In genomic region chr6:150392452-150393220, GRCh38 we compare ENCODE assay signal across 19 cellular contexts. TPM values are rescaled to one million over a fixed set of nuclear protein-coding genes. Genes with fewer than 3 reads are reported as not detected.
DNase-seq lines count a peak whose midpoint lies in the region; ATAC-seq and TF ChIP-seq lines count a peak whose summit lies in the region.
"Had no signal": no experiment of that assay in that cellular context is flagged by ENCODE, and none has a peak within 500 bp of the region (broad histone marks: within the 10 kb centered on the region; RNA-seq: fewer than 3 reads in every experiment).

No MANE protein-coding gene starts in this region.

- no peaks in the 10 kb centered on the region for H3K79me2 ChIP-seq in PC-3 (ENCODE audit: low read length)

- peak overlapping the region; percentile 22; the same call in 1 of the 2 replicates for H2AFZ ChIP-seq in PC-3 (ENCODE audit: low read length)

- peak; percentile 55 for ATAC-seq in PC-3
- peak; percentile 49 for ATAC-seq in left lobe of liver
- ATAC-seq in GM18870 (IDR thresholded peaks at IDR 0.05; ENCODE audit: unreplicated experiment) = no peak
- ATAC-seq in SK-N-SH treated with all-trans-retinoic acid at 6 μM for 48 hours = no peak
- ATAC-seq: Right ventricle myocardium inferior had no signal

- TF ChIP-seq POLR2A in thyroid gland (IDR thresholded peaks at IDR 0.05) = no peak

- H3K9me3 ChIP-seq in Caco-2 (no peaks in the 10 kb centered on the region), PC-3 (ENCODE audit: low read length) (no peaks in the 10 kb centered on the region), thyroid gland (no peaks in the 10 kb centered on the region)

- no peak overlapping the region for H3K4me3 Mint-ChIP-seq in Caco-2 (ENCODE audit: unreplicated experiment)
- H3K4me3 Mint-ChIP-seq: CD4-positive, alpha-beta memory T cell; H9; IgD-negative memory B cell had no signal

- H3K27ac Mint-ChIP-seq in Caco-2 (ENCODE audit: unreplicated experiment) = peak overlapping the region; percentile 48
- H3K27ac Mint-ChIP-seq: IgD-negative memory B cell had no signal

- H3K27ac ChIP-seq in PC-3 (ENCODE audit: low read length) = peak overlapping the region; percentile 58
- peak overlapping the region; percentile 79 to 92 (median 90) for H3K27ac ChIP-seq in thyroid gland
- H3K27ac ChIP-seq: SK-N-MC had no signal

- H3K4me2 ChIP-seq in PC-3 (ENCODE audit: low read length) = peak overlapping the region; percentile 52

- no TSS peak for BruUV-seq in Caco-2 (replicated peaks; lab: Mats Ljungman, UMichigan)
- no TSS peak for BruUV-seq in PC-3 (replicated peaks; lab: Mats Ljungman, UMichigan)

- H3K4me1 ChIP-seq in Caco-2 = no peaks in the 10 kb centered on the region
- peaks cover 14% of the 10 kb centered on the region for H3K4me1 ChIP-seq in PC-3 (ENCODE audit: insufficient read depth, low read length)
- peaks cover 43 to 60% of the 10 kb centered on the region in 2 donors for H3K4me1 ChIP-seq in thyroid gland

- TF ChIP-seq CTCF in Caco-2 (IDR thresholded peaks at IDR 0.05; ENCODE audit: insufficient read depth in 1 of 2, low read depth in 1 of 2, low read length in 1 of 2, severe bottlenecking in 1 of 2, unreplicated experiment in 1 of 2) (no peak), PC-3 (conservative IDR thresholded peaks at IDR 0.05; ENCODE audit: low read depth, low read length) (no peak), thyroid gland (IDR thresholded peaks at IDR 0.05) (no peak)

- no peaks in the 10 kb centered on the region for H3F3A ChIP-seq in PC-3 (ENCODE audit: low read length, unreplicated experiment)

- no peaks in the 10 kb centered on the region for H3K4me1 Mint-ChIP-seq in Caco-2 (ENCODE audit: low read depth, unreplicated experiment)

- POLR2A ChIA-PET in Caco-2 (lab: Charles Lee) (no interaction called here), PC-3 (lab: Charles Lee; ENCODE audit: unreplicated experiment) (no interaction called here)

- H3K27me3 ChIP-seq in Caco-2 (replicated peaks; ENCODE audit: control insufficient read depth, insufficient read depth, low read length) (no peaks in the 10 kb centered on the region), PC-3 (ENCODE audit: low read length) (no peaks in the 10 kb centered on the region), thyroid gland (no peaks in the 10 kb centered on the region)

- no peaks in the 10 kb centered on the region for H3K36me3 ChIP-seq in Caco-2 (ENCODE audit: control insufficient read depth, insufficient read depth, low read length)
- H3K36me3 ChIP-seq in PC-3 (ENCODE audit: low read depth, low read length) = no peaks in the 10 kb centered on the region
- H3K36me3 ChIP-seq in thyroid gland = peaks cover 0 to 4% of the 10 kb centered on the region in 2 donors

- H3K9me2 ChIP-seq in PC-3 (replicated peaks; ENCODE audit: low read length) = no peaks in the 10 kb centered on the region

- no peaks in the 10 kb centered on the region for H4K20me1 ChIP-seq in PC-3 (ENCODE audit: low read length)

- CTCF ChIA-PET in Caco-2 (lab: Charles Lee) (no interaction called here), PC-3 (lab: Charles Lee) (no interaction called here)

- H3K27me3 Mint-ChIP-seq in Caco-2 (ENCODE audit: insufficient read depth, unreplicated experiment) = no peaks in the 10 kb centered on the region

- H3K36me3 Mint-ChIP-seq in Caco-2 (ENCODE audit: insufficient read depth, unreplicated experiment) = no peaks in the 10 kb centered on the region
- H3K36me3 Mint-ChIP-seq: CD4-positive, alpha-beta memory T cell; IgD-negative memory B cell had no signal

- WGBS in thyroid gland, 2 donors = 84 to 88% methylated on average over 12 of the region's 12 CpGs

- H3K9me3 Mint-ChIP-seq in Caco-2 (ENCODE audit: unreplicated experiment) = no peaks in the 10 kb centered on the region
- H3K9me3 Mint-ChIP-seq: CD4-positive, alpha-beta memory T cell; H9; IgD-negative memory B cell had no signal

- intact Hi-C loops in Caco-2 (cut with micrococcal nuclease; ENCODE audit: unreplicated experiment) (no loop called here), PC-3 (cut with micrococcal nuclease) (loop anchor here (5.0 kb wide), 2 partner anchors 55 to 310 kb away; no protein-coding TSS in a partner anchor), thyroid gland (cut with DNase I) (no loop called here)

- H3K9ac ChIP-seq in PC-3 (ENCODE audit: low read length) = no peak overlapping the region

- H3K4me3 ChIP-seq in Caco-2 (ENCODE audit: low read depth, low read length) (no peak overlapping the region), PC-3 (ENCODE audit: low read length) (no peak overlapping the region), thyroid gland (replicated peaks in 1 of 3) (no peak overlapping the region)
- H3K4me3 ChIP-seq: SK-N-MC had no signal

- DNase-seq in Caco-2 (no peak), PC-3 (peak; percentile 59), left lobe of liver (ENCODE audit: low spot score) (no peak), thyroid gland (no peak), HUDEP-2 (lab: John Stamatoyannopoulos, UW; ENCODE audit: unreplicated experiment in 76 of 76) (no peak)
- DNase-seq: Calu3; CD4-positive, alpha-beta memory T cell; H9; Kasumi-1; MM.1S; NCI-H1092; NCI-H146; NCI-H2081 treated with DMSO at 0.1 percent for 48 hours had no signal

TF ChIP-seq in SK-N-SH treated with all-trans-retinoic acid at 6 μM for 48 hours, 23 proteins besides CTCF, POLR2A, EP300 and RAD21 (continues in another document):
- TF ChIP-seq CSRNP3 (CRISPR knock-in tag; IDR thresholded peaks at IDR 0.05) = no peak
- no peak for TF ChIP-seq ARNTL (CRISPR knock-in tag; IDR thresholded peaks at IDR 0.05; ENCODE audit: borderline replicate concordance, low read depth)
- no peak for TF ChIP-seq ZNF70 (CRISPR knock-in tag; IDR thresholded peaks at IDR 0.05)
- no peak for TF ChIP-seq CSDC2 (CRISPR knock-in tag; IDR thresholded peaks at IDR 0.05)
- no peak for TF ChIP-seq ZFP30 (CRISPR knock-in tag; IDR thresholded peaks at IDR 0.05)
- TF ChIP-seq TCF4 (CRISPR knock-in tag; IDR thresholded peaks at IDR 0.05; ENCODE audit: borderline replicate concordance) = no peak
- no peak for TF ChIP-seq PATZ1 (CRISPR knock-in tag; IDR thresholded peaks at IDR 0.05; ENCODE audit: borderline replicate concordance)
- no peak for TF ChIP-seq TSHZ2 (CRISPR knock-in tag; IDR thresholded peaks at IDR 0.05)
- TF ChIP-seq SNAI2 (CRISPR knock-in tag; IDR thresholded peaks at IDR 0.05) = no peak
- no peak for TF ChIP-seq ISL1 (CRISPR knock-in tag; IDR thresholded peaks at IDR 0.05)
- no peak for TF ChIP-seq ZFP3 (CRISPR knock-in tag; IDR thresholded peaks at IDR 0.05)
- no peak for TF ChIP-seq ZC3H10 (CRISPR knock-in tag; IDR thresholded peaks at IDR 0.05)
- no peak for TF ChIP-seq GLIS3 (CRISPR knock-in tag; IDR thresholded peaks at IDR 0.05)
- no peak for TF ChIP-seq PPARA (CRISPR knock-in tag; IDR thresholded peaks at IDR 0.05; ENCODE audit: borderline replicate concordance)
- TF ChIP-seq ZNF8 (CRISPR knock-in tag; IDR thresholded peaks at IDR 0.05) = no peak

RNA-seq across cellular contexts. Expression of gene IYD, which starts 23.8 kb away (rescaled TPM):
- total RNA-seq in Caco-2 (2022) (26.5 and 32.6 TPM in 2 replicates), PC-3 (2014; rRNA removed) (0.04 TPM in 1 of 2 replicates, not detected in the other), left lobe of liver (28.2 TPM), thyroid gland (1,000 to 10,000 TPM in 1 of 4 donors, 100 to 1,000 TPM in 3; 571 to 1,038 (median 665) TPM)
- total RNA-seq: CD4-positive, alpha-beta memory T cell; H9; NCI-H460; Right ventricle myocardium inferior had no signal

Comparison
In these comparisons a context has a peak if more than half of its experiments do, and no peak if none do; other contexts are left out.
1. ATAC-seq: peak in PC-3 (single experiment) and left lobe of liver (single experiment); none in GM18870 (single experiment) and SK-N-SH treated with all-trans-retinoic acid at 6 μM for 48 hours (single experiment).
2. RNA of gene IYD, which starts 23.8 kb away (total RNA-seq): 571 to 1,038 TPM in thyroid gland, 26.5 to 32.6 TPM in Caco-2 and 28.2 TPM in left lobe of liver (single experiment); 0.04 TPM in PC-3; every median in the first group is over 10 times any median in the second.